9 cellular contexts compared by ENCODE assay signal in the genomic region with DNA sequence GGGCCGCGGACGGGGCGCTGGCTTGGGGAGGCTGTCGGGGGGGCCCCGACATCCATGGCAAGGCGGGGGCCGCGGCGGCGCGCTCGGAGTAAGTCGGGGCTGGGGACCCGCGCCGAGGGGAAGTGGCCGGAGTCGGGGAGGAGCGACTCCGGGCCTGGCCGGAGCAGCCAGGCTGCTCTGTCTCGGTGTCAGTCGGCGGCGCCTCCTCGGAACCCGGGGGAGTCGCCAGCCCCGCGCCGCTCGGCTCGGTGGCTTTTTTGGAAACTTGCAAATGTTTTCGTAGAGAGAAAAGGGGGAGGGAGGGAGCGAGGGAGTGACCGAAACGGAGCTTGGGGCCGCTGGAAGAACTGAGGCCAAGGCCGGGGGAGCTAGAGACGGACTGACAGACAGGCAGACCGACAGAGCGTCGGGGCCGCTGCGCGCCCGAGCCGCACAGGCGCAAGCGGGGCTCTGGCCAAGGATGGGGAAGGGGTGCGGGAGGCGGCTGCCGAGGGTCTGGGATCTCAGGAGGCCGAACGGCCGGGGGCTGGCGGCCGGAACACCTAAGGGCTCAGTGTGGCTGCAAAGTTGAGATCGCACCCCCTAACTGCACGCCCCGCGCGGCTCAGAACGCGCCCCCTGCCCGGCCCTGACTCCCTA. TPM values are rescaled to one million over a fixed set of nuclear protein-coding genes. Genes with fewer than 3 reads are reported as not detected.
DNase-seq lines count a peak whose midpoint lies in the region; ATAC-seq, FAIRE-seq and TF ChIP-seq lines count a peak whose summit lies in the region.
"Had no signal": no experiment of that assay in that cellular context is flagged by ENCODE, and none has a peak within 500 bp of the region (broad histone marks: within the 10 kb centered on the region; RNA-seq: fewer than 3 reads in every experiment).

No MANE protein-coding gene starts in this region.

- in situ Hi-C loops in GM12878 (cut with MboI), result no loop called here

- peak overlapping the region; percentile 55; the same call in 1 of the 2 replicates for H3K4me2 ChIP-seq in GM12878 (ENCODE audit: control insufficient read depth, insufficient read depth)

- H2AFZ ChIP-seq in GM12878 (ENCODE audit: control insufficient read depth, low read depth, low read length), result no peak overlapping the region

- H3K27me3 ChIP-seq in GM12878 (replicated peaks in 1 of 2; ENCODE audit: control insufficient read depth in 2 of 2, insufficient read depth in 2 of 2, low read length in 1 of 2) (peaks cover 11 to 17% of the 10 kb centered on the region in 2 experiments), stomach smooth muscle (ENCODE audit: control insufficient read depth in 1 of 2, insufficient read depth in 2 of 2, low read length in 2 of 2) (peaks cover 6 to 22% of the 10 kb centered on the region in 2 donors)

- no peaks in the 10 kb centered on the region for H3K4me1 ChIP-seq in GM12878 (ENCODE audit: control insufficient read depth, insufficient read depth, low read length)
- H3K4me1 ChIP-seq in stomach smooth muscle (ENCODE audit: control insufficient read depth, insufficient read depth, low read length), result peaks cover 34% of the 10 kb centered on the region

- H3K27ac ChIP-seq in GM12878 (ENCODE audit: control insufficient read depth, insufficient read depth) (no peak overlapping the region), stomach smooth muscle (ENCODE audit: low read length) (no peak overlapping the region)

- DNase-seq in AG04449 (ENCODE audit: low read depth, low spot score) (no peak), HEK293T (ENCODE audit: extremely low spot score) (peak; percentile 47), GM12878 (ENCODE audit: low read depth, low spot score) (no peak), kidney tubule cell (ENCODE audit: low spot score) (peak; percentile 43), DMS79 (lab: John Stamatoyannopoulos, UW) (no peak), foreskin melanocyte (no peak)

- H3K79me2 ChIP-seq in GM12878 (ENCODE audit: control insufficient read depth, insufficient read depth, low read length), result no peaks in the 10 kb centered on the region

- H3K4me3 ChIP-seq in AG04449 (ENCODE audit: low read depth, low read length), result peak overlapping the region; percentile 59
- H3K4me3 ChIP-seq in GM12878, result peak overlapping the region; percentile 60
- peak overlapping the region; percentile 60 to 77 for H3K4me3 ChIP-seq in stomach smooth muscle (ENCODE audit: low read length in 2 of 2)

- H3K36me3 ChIP-seq in GM12878 (ENCODE audit: control insufficient read depth in 2 of 2, insufficient read depth in 2 of 2, low read length in 1 of 2) (no peaks in the 10 kb centered on the region), stomach smooth muscle (ENCODE audit: control insufficient read depth in 2 of 2, insufficient read depth in 2 of 2, low read length in 2 of 2) (no peaks in the 10 kb centered on the region)

- no peaks in the 10 kb centered on the region for H4K20me1 ChIP-seq in GM12878 (ENCODE audit: control insufficient read depth, insufficient read depth)

- H3K9me3 ChIP-seq in GM12878 (replicated peaks; ENCODE audit: control insufficient read depth, insufficient read depth, low read length) (no peaks in the 10 kb centered on the region), stomach smooth muscle (ENCODE audit: control insufficient read depth in 2 of 2, low read length in 2 of 2) (no peaks in the 10 kb centered on the region)

- TF ChIP-seq CTCF in AG04449 (IDR thresholded peaks at IDR 0.05; ENCODE audit: insufficient read depth, low read length, missing control alignments) (no peak), GM12878 (IDR thresholded peaks at IDR 0.05 in 2 of 3, conservative IDR thresholded peaks at IDR 0.05 in 1 of 3; ENCODE audit: control insufficient read depth in 2 of 3, extremely low read depth in 1 of 3, insufficient read depth in 1 of 3, low read depth in 3 of 3, low read length in 3 of 3) (no peak)

- H3K9ac ChIP-seq in GM12878 (ENCODE audit: control insufficient read depth, insufficient read depth, low read length) (no peak overlapping the region), stomach smooth muscle (ENCODE audit: low read length in 2 of 2) (peak overlapping the region; percentile 42 to 47)

- FAIRE-seq in GM12878 (lab: Jason Lieb, UNC), result no peak

- SMC1A ChIA-PET in GM12878 (lab: Charles Lee; ENCODE audit: uncharacterized antibody, unreplicated experiment), result no interaction called here

- CTCF ChIA-PET in AG04449 (lab: Yijun Ruan, JAX), result interaction anchor here (1.1 to 5.0 kb wide), 7 partner anchors 10 to 36 kb away, joined by 4 to 28 read pairs (median 11); no protein-coding TSS in a partner anchor
- CTCF ChIA-PET in HEK293T (lab: Yijun Ruan, JAX), result interaction anchor here (1.0 kb wide), 1 partner anchor 33 kb away, joined by 5 read pairs; no protein-coding TSS in a partner anchor
- CTCF ChIA-PET in GM12878 (lab: Yijun Ruan, JAX), result no interaction called here

- TF ChIP-seq POLR2A in GM12878 (IDR thresholded peaks at IDR 0.05; ENCODE audit: low read depth, low read length), result no peak

- ATAC-seq in GM12878, result peak; percentile 44
- ATAC-seq in GM21737 (IDR thresholded peaks at IDR 0.05; ENCODE audit: unreplicated experiment), result no peak

- no peak for TF ChIP-seq EP300 in GM12878 (IDR thresholded peaks at IDR 0.05; ENCODE audit: borderline replicate concordance in 1 of 2, control insufficient read depth in 1 of 2, low read depth in 2 of 2, low read length in 2 of 2)

- intact Hi-C loops in GM12878 (cut with micrococcal nuclease; ENCODE audit: unreplicated experiment), result no loop called here

- RAD21 ChIA-PET in GM12878 (lab: Charles Lee; ENCODE audit: unreplicated experiment), result no interaction called here

- 14% methylated on average over 53 of the region's 67 CpGs for WGBS in GM12878 (ENCODE audit: insufficient coverage, insufficient replicate concordance, low lambda C conversion rate, missing lambda C conversion rate)

- POLR2A ChIA-PET in AG04449 (lab: Yijun Ruan, JAX), result no interaction called here
- POLR2A ChIA-PET in HEK293T (lab: Yijun Ruan, JAX), result interaction anchor here (1.0 to 1.4 kb wide), 2 partner anchors 11 to 498 kb away, joined by 3 to 4 read pairs; a partner anchor contains a TSS
- POLR2A ChIA-PET in GM12878 (lab: Charles Lee), result interaction anchor here (1.0 kb wide), 1 partner anchor 8 kb away, joined by 3 read pairs; no protein-coding TSS in a partner anchor

- no peak for TF ChIP-seq RAD21 in GM12878 (IDR thresholded peaks at IDR 0.05; ENCODE audit: insufficient read depth, low read depth, low read length)

- BruUV-seq in GM12878 (replicated peaks; lab: Mats Ljungman, UMichigan), result no TSS peak

TF ChIP-seq in HEK293T, 16 proteins besides CTCF, POLR2A, EP300 and RAD21 (continues in another document):
- TF ChIP-seq SP1 (IDR thresholded peaks at IDR 0.05) (no peak), L3MBTL2 (conservative IDR thresholded peaks at IDR 0.05) (no peak), SUZ12 (IDR thresholded peaks at IDR 0.05) (no peak), ARNT (IDR thresholded peaks at IDR 0.05) (no peak)

TF ChIP-seq in GM12878, 131 proteins besides CTCF, POLR2A, EP300 and RAD21:
- TF ChIP-seq EZH2 (IDR thresholded peaks at IDR 0.05; ENCODE audit: borderline replicate concordance, control insufficient read depth, low read depth, low read length) (0 out of 2 replicates have a peak, but pooled peaks have one; percentile 14), HDAC6 (IDR thresholded peaks at IDR 0.05; ENCODE audit: unreplicated experiment) (peak; percentile 82), ETV6 (conservative IDR thresholded peaks at IDR 0.05 in 1 of 2, IDR thresholded peaks at IDR 0.05 in 1 of 2; ENCODE audit: borderline replicate concordance in 1 of 2, low read depth in 1 of 2) (no peak)

RNA-seq across cellular contexts. Expression of a gene that starts 5.0 kb away (rescaled TPM):
- total RNA-seq in GM12878 (2013; cell fraction: nucleolus; rRNA removed), result not detected in 2 replicates
- not detected in 2 replicates for total RNA-seq in GM12878 (2014; rRNA removed)
- total RNA-seq in GM12878 (2014; rRNA removed; fragmentation: Illumina TruSeq; extraction: Trizol), result not detected in 2 replicates
- total RNA-seq in GM12878 (2021), result not detected in 2 replicates
- polyA plus RNA-seq in GM12878 (2011; ENCODE audit: low read depth), result not detected
- polyA plus RNA-seq in GM12878 (2011; rRNA removed), result not detected in 2 replicates
- polyA plus RNA-seq in GM12878 (2011; cell fraction: cytosol; rRNA removed), result 0.03 and 0.13 TPM in 2 replicates
- polyA plus RNA-seq in GM12878 (2011; cell fraction: nucleus; rRNA removed), result 0.61 and 1.2 TPM in 2 replicates
- polyA plus RNA-seq in GM12878 (2012), result 0.22 TPM in 1 of 2 replicates, not detected in the other
- polyA plus RNA-seq in GM12878 (2014; fragmentation: Illumina TruSeq; extraction: Trizol), result not detected in 2 replicates
- not detected for polyA plus RNA-seq in GM12878 (2014; fragmentation: Nextera tagmentation; extraction: Ambion mirVana)
- 0.20 TPM in 1 of 2 replicates, not detected in the other for polyA plus RNA-seq in GM12878 (2014; rRNA removed)
- polyA plus RNA-seq in GM12878 (2016; fragmentation: Nextera tagmentation; extraction: Ambion mirVana), result not detected
- polyA minus RNA-seq in GM12878 (2011; rRNA and poly(A)+ RNA removed), result not detected in 2 replicates
- polyA minus RNA-seq in GM12878 (2011; cell fraction: cytosol; rRNA and poly(A)+ RNA removed), result not detected in 2 replicates
- not detected in 2 replicates for polyA minus RNA-seq in GM12878 (2011; cell fraction: nucleus; rRNA and poly(A)+ RNA removed)
- total RNA-seq: glomerular endothelial cell had no signal

RNA-seq across cellular contexts. Expression of a gene that starts 19.3 kb away (rescaled TPM):
- not detected in 2 replicates for total RNA-seq in GM12878 (2013; cell fraction: nucleolus; rRNA removed)
- not detected in 2 replicates for total RNA-seq in GM12878 (2014; rRNA removed)
- total RNA-seq in GM12878 (2014; rRNA removed; fragmentation: Illumina TruSeq; extraction: Trizol), result not detected in 2 replicates
- total RNA-seq in GM12878 (2021), result not detected in 2 replicates
- polyA plus RNA-seq in GM12878 (2011; ENCODE audit: low read depth), result not detected
- polyA plus RNA-seq in GM12878 (2011; rRNA removed), result not detected in 2 replicates
- 0.15 TPM in 1 of 2 replicates, not detected in the other for polyA plus RNA-seq in GM12878 (2011; cell fraction: cytosol; rRNA removed)
- polyA plus RNA-seq in GM12878 (2011; cell fraction: nucleus; rRNA removed), result not detected in 2 replicates
- polyA plus RNA-seq in GM12878 (2012), result 0.15 TPM in 1 of 2 replicates, not detected in the other
- polyA plus RNA-seq in GM12878 (2014; fragmentation: Illumina TruSeq; extraction: Trizol), result not detected in 2 replicates
- not detected for polyA plus RNA-seq in GM12878 (2014; fragmentation: Nextera tagmentation; extraction: Ambion mirVana)
- polyA plus RNA-seq in GM12878 (2014; rRNA removed), result not detected in 2 replicates
- polyA plus RNA-seq in GM12878 (2016; fragmentation: Nextera tagmentation; extraction: Ambion mirVana), result under 1 TPM in 1 of 2 experiments, not detected in 1; 0.40 TPM
- not detected in 2 replicates for polyA minus RNA-seq in GM12878 (2011; rRNA and poly(A)+ RNA removed)
- not detected in 2 replicates for polyA minus RNA-seq in GM12878 (2011; cell fraction: cytosol; rRNA and poly(A)+ RNA removed)
- polyA minus RNA-seq in GM12878 (2011; cell fraction: nucleus; rRNA and poly(A)+ RNA removed), result not detected in 2 replicates
- total RNA-seq: glomerular endothelial cell had no signal

Comparison
In these comparisons a context has a peak if more than half of its experiments do, and no peak if none do; other contexts are left out.
1. DNase-seq: peak in HEK293T (single experiment) and kidney tubule cell (single experiment); none in AG04449 (single experiment), GM12878 (single experiment), DMS79 (single experiment) and foreskin melanocyte (single experiment).
2. Peak in every context shown above with its lines, with median percentiles within 50 percentile points of each other: H3K4me3 ChIP-seq.